Comparison of ENCODE assay signal across 12 cellular contexts in genomic region chr16:89345663-89346150, GRCh38.
DNase-seq lines count a peak whose midpoint lies in the region; ATAC-seq and TF ChIP-seq lines count a peak whose summit lies in the region.
"Had no signal": no experiment of that assay in that cellular context is flagged by ENCODE, and none has a peak within 500 bp of the region (broad histone marks: within the 10 kb centered on the region; RNA-seq: fewer than 3 reads in every experiment).

No MANE protein-coding gene starts in this region.

- no peaks in the 10 kb centered on the region for H3K9me3 ChIP-seq in mammary epithelial cell (replicated peaks; ENCODE audit: insufficient read depth, low read length)
- H3K9me3 ChIP-seq in breast epithelium: no peaks in the 10 kb centered on the region
- H3K9me3 ChIP-seq in T-helper 17 cell (ENCODE audit: control insufficient read depth, low read length, poor library complexity, severe bottlenecking): no peaks in the 10 kb centered on the region
- H3K9me3 ChIP-seq in right lobe of liver: no peaks in the 10 kb centered on the region
- no peaks in the 10 kb centered on the region for H3K9me3 ChIP-seq in CD4-positive, alpha-beta memory T cell (ENCODE audit: control insufficient read depth in 1 of 2, low read length in 2 of 2)

- H3K9ac ChIP-seq in mammary epithelial cell (ENCODE audit: insufficient read depth, low read length): no peak overlapping the region

- TF ChIP-seq POLR2A in breast epithelium (IDR thresholded peaks at IDR 0.05) (no peak), right lobe of liver (IDR thresholded peaks at IDR 0.05) (no peak)

- dilution Hi-C loops in mammary epithelial cell (cut with HindIII; ENCODE audit: low sequenced_read_pairs): no loop called here

- H3K79me2 ChIP-seq in mammary epithelial cell (ENCODE audit: insufficient read depth, low read length): peaks cover 100% of the 10 kb centered on the region

- intact Hi-C loops in mammary epithelial cell (cut with micrococcal nuclease) (no loop called here), breast epithelium (cut with DNase I; ENCODE audit: low total_unique reads) (no loop called here), right lobe of liver (cut with DNase I) (no loop called here)
- intact Hi-C loops in CD4-positive, alpha-beta memory T cell (cut with micrococcal nuclease): no loop called here

- H3K27me3 Mint-ChIP-seq in T-helper 17 cell: no peaks in the 10 kb centered on the region
- no peaks in the 10 kb centered on the region for H3K27me3 Mint-ChIP-seq in CD4-positive, alpha-beta memory T cell
- H3K27me3 Mint-ChIP-seq: naive thymus-derived CD4-positive, alpha-beta T cell had no signal

- H3K4me3 Mint-ChIP-seq in T-helper 17 cell: no peak overlapping the region
- peak overlapping the region in 1 of 8 donors; percentile 30 for H3K4me3 Mint-ChIP-seq in CD4-positive, alpha-beta memory T cell

- H3K36me3 ChIP-seq in mammary epithelial cell (ENCODE audit: insufficient read depth, low read length) (peaks cover 3% of the 10 kb centered on the region), breast epithelium (no peaks in the 10 kb centered on the region), right lobe of liver (no peaks in the 10 kb centered on the region)
- H3K36me3 ChIP-seq in CD4-positive, alpha-beta memory T cell (ENCODE audit: insufficient read depth, low read length): no peaks in the 10 kb centered on the region

- H3K27ac Mint-ChIP-seq in T-helper 17 cell: peak overlapping the region; percentile 87
- peak overlapping the region in 3 of 7 donors; percentile 6 to 73 (median 14) for H3K27ac Mint-ChIP-seq in CD4-positive, alpha-beta memory T cell

- H3K4me1 Mint-ChIP-seq in T-helper 17 cell: peaks cover 67% of the 10 kb centered on the region
- peaks cover 56 to 95% (median 75%) of the 10 kb centered on the region in 4 donors for H3K4me1 Mint-ChIP-seq in CD4-positive, alpha-beta memory T cell

- peaks cover 9% of the 10 kb centered on the region for H4K20me1 ChIP-seq in mammary epithelial cell (ENCODE audit: insufficient read depth, low read length)

- peaks cover 34% of the 10 kb centered on the region for H3K4me1 ChIP-seq in mammary epithelial cell (ENCODE audit: insufficient read depth, low read length)
- peaks cover 3 to 7% of the 10 kb centered on the region in 2 donors for H3K4me1 ChIP-seq in breast epithelium
- H3K4me1 ChIP-seq in right lobe of liver: peaks cover 0 to 38% (median 19%) of the 10 kb centered on the region in 4 donors
- H3K4me1 ChIP-seq in CD4-positive, alpha-beta memory T cell (ENCODE audit: insufficient read depth, low read length): peaks cover 93% of the 10 kb centered on the region

- H3K4me3 ChIP-seq in mammary epithelial cell (replicated peaks in 1 of 3; ENCODE audit: insufficient read depth in 1 of 3, low read depth in 2 of 3, low read length in 3 of 3) (no peak overlapping the region), breast epithelium (peak overlapping the region in 1 of 3 donors; percentile 33), right lobe of liver (no peak overlapping the region)
- no peak overlapping the region for H3K4me3 ChIP-seq in CD4-positive, alpha-beta memory T cell (ENCODE audit: low read length in 2 of 2)

- ATAC-seq in T-helper 17 cell: no peak
- peak; percentile 74 to 85 (median 82) for ATAC-seq in right lobe of liver
- no peak for ATAC-seq in HG03378 (IDR thresholded peaks at IDR 0.05; ENCODE audit: unreplicated experiment)
- ATAC-seq in HG03457 (IDR thresholded peaks at IDR 0.05; ENCODE audit: unreplicated experiment): no peak
- ATAC-seq: naive thymus-derived CD4-positive, alpha-beta T cell had no signal

- POLR2A ChIA-PET in CD4-positive, alpha-beta memory T cell (lab: Charles Lee; ENCODE audit: partially characterized antibody): interaction anchor here (0.9 kb wide), 1 partner anchor 30 kb away, joined by 3 read pairs; no protein-coding TSS in a partner anchor

- DNase-seq in mammary epithelial cell (no peak), breast epithelium (ENCODE audit: low spot score in 2 of 2) (no peak), T-helper 17 cell (no peak), right lobe of liver (peak in 1 of 3 donors; percentile 80), mucosa of gallbladder (ENCODE audit: low spot score) (no peak)
- DNase-seq in CD4-positive, alpha-beta memory T cell: no peak
- DNase-seq: activated effector memory CD4-positive, alpha-beta T cell treated with Interleukin-2 at 50 U/mL for 16 hours; naive thymus-derived CD4-positive, alpha-beta T cell; stimulated activated CD4-positive, alpha-beta T cell treated with anti-CD3 and anti-CD28 coated beads, Interleukin-1b, Interleukin-23, amount 100 ng/mL, for 48 hours; T1000 had no signal

- no peaks in the 10 kb centered on the region for H3K36me3 Mint-ChIP-seq in T-helper 17 cell (ENCODE audit: low read depth)
- H3K36me3 Mint-ChIP-seq in CD4-positive, alpha-beta memory T cell: peaks cover 4 to 14% of the 10 kb centered on the region in 2 donors

- BruUV-seq in mammary epithelial cell (replicated peaks; lab: Mats Ljungman, UMichigan): no TSS peak

- no peaks in the 10 kb centered on the region for H3K27me3 ChIP-seq in mammary epithelial cell (ENCODE audit: insufficient read depth, low read length)
- H3K27me3 ChIP-seq in breast epithelium: no peaks in the 10 kb centered on the region
- H3K27me3 ChIP-seq in right lobe of liver: no peaks in the 10 kb centered on the region
- no peaks in the 10 kb centered on the region for H3K27me3 ChIP-seq in CD4-positive, alpha-beta memory T cell (ENCODE audit: insufficient read depth, low read length)

- CTCF ChIA-PET in mammary epithelial cell (lab: Charles Lee; ENCODE audit: low non-redundant PET): no interaction called here
- CTCF ChIA-PET in CD4-positive, alpha-beta memory T cell (lab: Charles Lee; ENCODE audit: partially characterized antibody): no interaction called here

- H3K27ac ChIP-seq in mammary epithelial cell (ENCODE audit: insufficient read depth, low read depth, low read length) (no peak overlapping the region), breast epithelium (no peak overlapping the region), right lobe of liver (peak overlapping the region in 2 of 3 donors; percentile 62 to 63)
- no peak overlapping the region for H3K27ac ChIP-seq in CD4-positive, alpha-beta memory T cell (ENCODE audit: low read depth, low read length)

- no peaks in the 10 kb centered on the region for H3K9me3 Mint-ChIP-seq in CD4-positive, alpha-beta memory T cell
- H3K9me3 Mint-ChIP-seq: naive thymus-derived CD4-positive, alpha-beta T cell had no signal

- WGBS in mammary epithelial cell (ENCODE audit: low coverage, missing lambda C conversion rate): 84% methylated on average over 9 of the region's 9 CpGs
- WGBS in right lobe of liver (ENCODE audit: insufficient coverage, low coverage, low lambda C conversion rate, missing lambda C conversion rate): 16% methylated on average over 6 of the region's 9 CpGs

- H3K4me2 ChIP-seq in mammary epithelial cell (ENCODE audit: insufficient read depth, low read depth, low read length): peak overlapping the region; percentile 46

- H2AFZ ChIP-seq in mammary epithelial cell (ENCODE audit: low read depth, low read length): no peak overlapping the region

- in situ Hi-C loops in mammary epithelial cell (cut with MboI; ENCODE audit: low sequenced_read_pairs in 2 of 2): no loop called here

- TF ChIP-seq CTCF in mammary epithelial cell (conservative IDR thresholded peaks at IDR 0.05 in 1 of 2, IDR thresholded peaks at IDR 0.05 in 1 of 2; ENCODE audit: extremely low read depth in 1 of 2, insufficient read depth in 1 of 2, low read depth in 1 of 2, low read length in 2 of 2): no peak
- TF ChIP-seq CTCF in breast epithelium (IDR thresholded peaks at IDR 0.05): no peak
- TF ChIP-seq CTCF in right lobe of liver (IDR thresholded peaks at IDR 0.05): no peak

Comparison
In these comparisons a context has a peak if more than half of its experiments do, and no peak if none do; other contexts are left out.
1. H3K27ac ChIP-seq: peak in right lobe of liver (2 of 3); none in mammary epithelial cell (single experiment), breast epithelium (0 of 2) and CD4-positive, alpha-beta memory T cell (single experiment).
2. ATAC-seq: peak in right lobe of liver (4 of 4); none in T-helper 17 cell (single experiment), HG03378 (single experiment) and HG03457 (single experiment).